ENCODE assay signal across 8 cellular contexts in the genomic region with DNA sequence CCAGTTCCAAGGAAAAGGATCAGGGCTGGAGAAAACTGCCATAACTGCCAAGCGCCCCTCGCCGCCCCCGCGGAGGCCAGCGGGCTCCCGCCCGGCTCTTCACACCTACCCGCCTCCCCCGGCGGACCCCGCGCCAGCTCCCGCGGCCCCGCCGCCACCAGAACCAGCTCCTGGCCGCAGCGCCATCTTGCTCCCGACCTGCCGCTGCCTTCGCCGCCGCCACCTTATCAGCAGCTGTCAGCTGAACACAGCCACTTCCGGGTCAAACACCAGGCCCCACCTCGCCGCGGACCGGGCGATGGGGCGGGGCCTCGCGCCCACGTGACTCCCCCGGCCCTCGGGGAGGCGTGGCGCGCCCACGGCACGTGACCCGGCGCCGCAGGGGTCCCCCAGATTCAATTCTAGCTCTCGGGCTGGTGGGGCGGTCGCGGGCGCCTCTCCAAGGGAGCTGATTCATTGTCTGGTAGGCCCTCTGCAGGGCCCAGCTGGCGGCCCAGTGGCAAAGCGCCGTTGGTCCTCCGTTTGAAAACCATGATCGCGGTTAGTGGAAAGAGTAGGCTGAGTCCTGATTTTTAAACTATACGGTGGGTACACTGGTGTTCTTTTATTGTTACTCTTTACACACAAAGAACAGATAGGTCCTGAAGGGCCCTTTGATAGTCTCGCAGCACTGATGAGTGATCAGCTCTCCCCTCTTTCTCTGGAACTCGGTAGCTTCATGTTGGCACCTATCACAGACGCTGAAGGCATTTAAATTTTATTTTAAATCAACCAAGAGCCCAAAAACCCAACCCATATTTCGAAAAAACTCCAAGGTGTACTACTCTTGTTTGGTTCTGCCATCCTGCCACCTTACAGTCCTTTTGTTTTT. TPM values are rescaled to one million over a fixed set of nuclear protein-coding genes. Genes with fewer than 3 reads are reported as not detected.
A peak's percentile ranks its signal among the peaks of the same experiment; 100 is the strongest.
DNase-seq lines count a peak whose midpoint lies in the region; ATAC-seq and TF ChIP-seq lines count a peak whose summit lies in the region.

A gene with protein sequence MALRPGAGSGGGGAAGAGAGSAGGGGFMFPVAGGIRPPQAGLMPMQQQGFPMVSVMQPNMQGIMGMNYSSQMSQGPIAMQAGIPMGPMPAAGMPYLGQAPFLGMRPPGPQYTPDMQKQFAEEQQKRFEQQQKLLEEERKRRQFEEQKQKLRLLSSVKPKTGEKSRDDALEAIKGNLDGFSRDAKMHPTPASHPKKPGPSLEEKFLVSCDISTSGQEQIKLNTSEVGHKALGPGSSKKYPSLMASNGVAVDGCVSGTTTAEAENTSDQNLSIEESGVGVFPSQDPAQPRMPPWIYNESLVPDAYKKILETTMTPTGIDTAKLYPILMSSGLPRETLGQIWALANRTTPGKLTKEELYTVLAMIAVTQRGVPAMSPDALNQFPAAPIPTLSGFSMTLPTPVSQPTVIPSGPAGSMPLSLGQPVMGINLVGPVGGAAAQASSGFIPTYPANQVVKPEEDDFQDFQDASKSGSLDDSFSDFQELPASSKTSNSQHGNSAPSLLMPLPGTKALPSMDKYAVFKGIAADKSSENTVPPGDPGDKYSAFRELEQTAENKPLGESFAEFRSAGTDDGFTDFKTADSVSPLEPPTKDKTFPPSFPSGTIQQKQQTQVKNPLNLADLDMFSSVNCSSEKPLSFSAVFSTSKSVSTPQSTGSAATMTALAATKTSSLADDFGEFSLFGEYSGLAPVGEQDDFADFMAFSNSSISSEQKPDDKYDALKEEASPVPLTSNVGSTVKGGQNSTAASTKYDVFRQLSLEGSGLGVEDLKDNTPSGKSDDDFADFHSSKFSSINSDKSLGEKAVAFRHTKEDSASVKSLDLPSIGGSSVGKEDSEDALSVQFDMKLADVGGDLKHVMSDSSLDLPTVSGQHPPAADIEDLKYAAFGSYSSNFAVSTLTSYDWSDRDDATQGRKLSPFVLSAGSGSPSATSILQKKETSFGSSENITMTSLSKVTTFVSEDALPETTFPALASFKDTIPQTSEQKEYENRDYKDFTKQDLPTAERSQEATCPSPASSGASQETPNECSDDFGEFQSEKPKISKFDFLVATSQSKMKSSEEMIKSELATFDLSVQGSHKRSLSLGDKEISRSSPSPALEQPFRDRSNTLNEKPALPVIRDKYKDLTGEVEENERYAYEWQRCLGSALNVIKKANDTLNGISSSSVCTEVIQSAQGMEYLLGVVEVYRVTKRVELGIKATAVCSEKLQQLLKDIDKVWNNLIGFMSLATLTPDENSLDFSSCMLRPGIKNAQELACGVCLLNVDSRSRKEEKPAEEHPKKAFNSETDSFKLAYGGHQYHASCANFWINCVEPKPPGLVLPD (N-terminal part only) (minus strand): TSS at position 249 of the 871 bp plus-strand sequence. CDS start 63 bp downstream, at position 186.

- H3K36me3 ChIP-seq in DOHH2 (ENCODE audit: control insufficient read depth, low read length) (peaks cover 58% of the 10 kb centered on the region), GM23248 (ENCODE audit: low read depth) (0 out of 2 replicates have a peak, but pooled peaks cover 12% of the 10 kb centered on the region), fibroblast of lung (ENCODE audit: control insufficient read depth, insufficient read depth, low read length) (no peaks in the 10 kb centered on the region)

- peak within 1 kb of the TSS; percentile 88 for H3K27ac Mint-ChIP-seq in activated T-helper 1 cell treated with anti-CD3 and anti-CD28 coated beads, Interleukin-12 subunit alpha, Interleukin-12 subunit beta, Interleukin-2, Interleukin-4 antibody, amounts not matched to agents 30 ng/mL and 10 ng/mL and 1 ng/mL, durations not matched to agents 14 hours and 24 hours and 36 hours
- H3K27ac Mint-ChIP-seq in naive thymus-derived CD8-positive, alpha-beta T cell = peak within 1 kb of the TSS; percentile 90 to 96 (median 95)

- WGBS in GM23248 (ENCODE audit: low coverage in 1 of 2, low lambda C conversion rate in 2 of 2, missing lambda C conversion rate in 2 of 2), 2 experiments = 1 to 2% methylated on average over 37 to 60 of the region's 60 CpGs

- H2AFZ ChIP-seq in GM23248 (peak within 1 kb of the TSS; percentile 77), fibroblast of lung (ENCODE audit: low read length) (peak within 1 kb of the TSS; percentile 63)

- H3K4me1 Mint-ChIP-seq in activated T-helper 1 cell treated with anti-CD3 and anti-CD28 coated beads, Interleukin-12 subunit alpha, Interleukin-12 subunit beta, Interleukin-2, Interleukin-4 antibody, amounts not matched to agents 30 ng/mL and 10 ng/mL and 1 ng/mL, durations not matched to agents 14 hours and 24 hours and 36 hours (ENCODE audit: low read depth) = peaks cover 35% of the 10 kb centered on the region
- H3K4me1 Mint-ChIP-seq in naive thymus-derived CD8-positive, alpha-beta T cell = peaks cover 19 to 47% (median 33%) of the 10 kb centered on the region in 4 donors

- H3K4me3 ChIP-seq in DOHH2 (ENCODE audit: low read length) (peak within 1 kb of the TSS; percentile 96), GM23248 (peak within 1 kb of the TSS; percentile 80), fibroblast of lung (replicated peaks in 1 of 4; ENCODE audit: control extremely low read depth in 1 of 4, insufficient read depth in 1 of 4, low read depth in 3 of 4, low read length in 4 of 4) (peak within 1 kb of the TSS; percentile 79 to 95 (median 83))

- H3K9me3 ChIP-seq in DOHH2 (ENCODE audit: control insufficient read depth, insufficient read depth, low read length) (no peaks in the 10 kb centered on the region), GM23248 (ENCODE audit: low read depth) (no peaks in the 10 kb centered on the region), fibroblast of lung (ENCODE audit: control insufficient read depth, insufficient read depth, low read depth, low read length) (no peaks in the 10 kb centered on the region)

- H3K4me2 ChIP-seq in DOHH2 (ENCODE audit: low read length) (peak within 1 kb of the TSS; percentile 71), GM23248 (ENCODE audit: unreplicated experiment) (peak within 1 kb of the TSS; percentile 92), fibroblast of lung (ENCODE audit: extremely low read depth, insufficient read depth, low read length) (peak within 1 kb of the TSS; percentile 93)

- DNase-seq in GM23248 = peak; percentile 98
- peak; percentile 93 to 98 for DNase-seq in Kasumi-1 (lab: John Stamatoyannopoulos, UW)
- peak; percentile 96 for DNase-seq in RKO (ENCODE audit: low spot score)
- peak; percentile 92 for DNase-seq in activated T-helper 1 cell treated with anti-CD3 and anti-CD28 coated beads, Interleukin-12 subunit alpha, Interleukin-12 subunit beta, Interleukin-2, Interleukin-4 antibody, amounts not matched to agents 30 ng/mL and 10 ng/mL and 1 ng/mL, durations not matched to agents 14 hours and 24 hours and 36 hours (ENCODE audit: low spot score)
- DNase-seq in fibroblast of lung (ENCODE audit: low read depth in 2 of 2) = peak; percentile 94 to 95
- DNase-seq in naive thymus-derived CD8-positive, alpha-beta T cell = peak; percentile 93 to 97 (median 96)
- DNase-seq in stimulated activated naive CD4-positive, alpha-beta T cell (lab: John Stamatoyannopoulos, UW) = peak; percentile 90 to 94 (median 92)

- peak within 1 kb of the TSS; percentile 74 for H3K4me3 Mint-ChIP-seq in activated T-helper 1 cell treated with anti-CD3 and anti-CD28 coated beads, Interleukin-12 subunit alpha, Interleukin-12 subunit beta, Interleukin-2, Interleukin-4 antibody, amounts not matched to agents 30 ng/mL and 10 ng/mL and 1 ng/mL, durations not matched to agents 14 hours and 24 hours and 36 hours
- H3K4me3 Mint-ChIP-seq in naive thymus-derived CD8-positive, alpha-beta T cell = peak within 1 kb of the TSS; percentile 76 to 98 (median 88)

- H3K9ac ChIP-seq in GM23248 = peak within 1 kb of the TSS; percentile 88
- peak within 1 kb of the TSS; percentile 85 for H3K9ac ChIP-seq in fibroblast of lung (ENCODE audit: insufficient read depth, low read length)

- peak within 1 kb of the TSS; percentile 96 for H3K27ac ChIP-seq in DOHH2 (ENCODE audit: low read depth, low read length)
- H3K27ac ChIP-seq in GM23248 = peak within 1 kb of the TSS; percentile 78
- peak within 1 kb of the TSS; percentile 88 for H3K27ac ChIP-seq in fibroblast of lung (ENCODE audit: insufficient read depth, low read length)

- H4K20me1 ChIP-seq in DOHH2 (ENCODE audit: control insufficient read depth, insufficient read depth, low read depth, low read length) = no peaks in the 10 kb centered on the region
- 0 out of 2 replicates have a peak, but pooled peaks cover 5% of the 10 kb centered on the region for H4K20me1 ChIP-seq in GM23248 (ENCODE audit: insufficient read depth)
- H4K20me1 ChIP-seq in fibroblast of lung (ENCODE audit: control insufficient read depth, extremely low read depth, insufficient read depth, low read length) = no peaks in the 10 kb centered on the region

- TF ChIP-seq CTCF in DOHH2 (IDR thresholded peaks at IDR 0.05; ENCODE audit: low read depth, low read length, poor library complexity, severe bottlenecking) (peak; percentile 58), fibroblast of lung (conservative IDR thresholded peaks at IDR 0.05 in 1 of 2, IDR thresholded peaks at IDR 0.05 in 1 of 2; ENCODE audit: low read depth in 1 of 2, low read length in 2 of 2) (peak in 1 of 2 donors; percentile 32)

- H3F3A ChIP-seq in DOHH2 (ENCODE audit: control insufficient read depth, insufficient read depth) (peaks cover 34% of the 10 kb centered on the region), GM23248 (ENCODE audit: insufficient read depth) (peaks cover 49% of the 10 kb centered on the region)

- H3K9me2 ChIP-seq in DOHH2 (replicated peaks; ENCODE audit: control insufficient read depth, low read length) (no peaks in the 10 kb centered on the region), GM23248 (ENCODE audit: insufficient read depth) (no peaks in the 10 kb centered on the region)

- no peaks in the 10 kb centered on the region for H3K9me3 Mint-ChIP-seq in activated T-helper 1 cell treated with anti-CD3 and anti-CD28 coated beads, Interleukin-12 subunit alpha, Interleukin-12 subunit beta, Interleukin-2, Interleukin-4 antibody, amounts not matched to agents 30 ng/mL and 10 ng/mL and 1 ng/mL, durations not matched to agents 14 hours and 24 hours and 36 hours
- no peaks in the 10 kb centered on the region for H3K9me3 Mint-ChIP-seq in naive thymus-derived CD8-positive, alpha-beta T cell

- ATAC-seq in naive thymus-derived CD8-positive, alpha-beta T cell = peak; percentile 89 to 90

- H3K27me3 Mint-ChIP-seq in activated T-helper 1 cell treated with anti-CD3 and anti-CD28 coated beads, Interleukin-12 subunit alpha, Interleukin-12 subunit beta, Interleukin-2, Interleukin-4 antibody, amounts not matched to agents 30 ng/mL and 10 ng/mL and 1 ng/mL, durations not matched to agents 14 hours and 24 hours and 36 hours (ENCODE audit: insufficient read depth) = no peaks in the 10 kb centered on the region
- no peaks in the 10 kb centered on the region for H3K27me3 Mint-ChIP-seq in naive thymus-derived CD8-positive, alpha-beta T cell

- H3K79me2 ChIP-seq in DOHH2 (ENCODE audit: control insufficient read depth, low read length) (peaks cover 37% of the 10 kb centered on the region), GM23248 (ENCODE audit: insufficient read depth) (peaks cover 43% of the 10 kb centered on the region), fibroblast of lung (ENCODE audit: control insufficient read depth, insufficient read depth, low read length) (peaks cover 36% of the 10 kb centered on the region)

- H3K36me3 Mint-ChIP-seq in activated T-helper 1 cell treated with anti-CD3 and anti-CD28 coated beads, Interleukin-12 subunit alpha, Interleukin-12 subunit beta, Interleukin-2, Interleukin-4 antibody, amounts not matched to agents 30 ng/mL and 10 ng/mL and 1 ng/mL, durations not matched to agents 14 hours and 24 hours and 36 hours (ENCODE audit: low read depth) = peaks cover 20% of the 10 kb centered on the region
- H3K36me3 Mint-ChIP-seq in naive thymus-derived CD8-positive, alpha-beta T cell = peaks cover 0 to 26% (median 0%) of the 10 kb centered on the region in 3 donors

- POLR2A ChIA-PET in naive thymus-derived CD8-positive, alpha-beta T cell (lab: Charles Lee) = interaction anchor here (0.5 to 2.6 kb wide), 22 partner anchors 13 to 1894 kb away, joined by 3 to 17 read pairs (median 4); partner anchors contain the start of genes DDX52, DHRS11 and DUSP14

- in situ Hi-C loops in GM23248 (cut with MboI) = no loop called here

- intact Hi-C loops in activated T-helper 1 cell treated with anti-CD3 and anti-CD28 coated beads, Interleukin-12 subunit alpha, Interleukin-12 subunit beta, Interleukin-2, Interleukin-4 antibody, amounts not matched to agents 30 ng/mL and 10 ng/mL and 1 ng/mL, durations not matched to agents 14 hours and 24 hours and 36 hours (cut with micrococcal nuclease) = loop anchor here (2.0 to 10.0 kb wide), 8 partner anchors 121 to 1093 kb away; partner anchors contain the start of genes AATF, ACACA, DUSP14 and MRM1

- H3K4me1 ChIP-seq in DOHH2 (ENCODE audit: control insufficient read depth, low read length) (peaks cover 49% of the 10 kb centered on the region), GM23248 (ENCODE audit: insufficient read depth) (peaks cover 39% of the 10 kb centered on the region), fibroblast of lung (ENCODE audit: control insufficient read depth, extremely low read depth, insufficient read depth, low read length) (peaks cover 6% of the 10 kb centered on the region)

- H3K27me3 ChIP-seq in DOHH2 (ENCODE audit: control insufficient read depth, low read length) = no peaks in the 10 kb centered on the region
- no peaks in the 10 kb centered on the region for H3K27me3 ChIP-seq in GM23248 (replicated peaks; ENCODE audit: insufficient read depth)
- H3K27me3 ChIP-seq in fibroblast of lung (ENCODE audit: control insufficient read depth, insufficient read depth, low read length) = no peaks in the 10 kb centered on the region

RNA-seq across cellular contexts. Expression of the gene that starts here (rescaled TPM):
- 5.6 TPM in 2 replicates for total RNA-seq in GM23248 (2014; rRNA removed; shearing (Covaris generic))
- polyA plus RNA-seq in GM23248 (2016; fragmentation: Nextera tagmentation; extraction: Ambion mirVana) (12.1 and 13.1 TPM in 2 replicates), fibroblast of lung (19.1 and 20.4 TPM in 2 replicates)
- 51.3 and 51.4 TPM in 2 replicates for total RNA-seq in activated T-helper 1 cell treated with anti-CD3 and anti-CD28 coated beads, Interleukin-12 subunit alpha, Interleukin-12 subunit beta, Interleukin-2, Interleukin-4 antibody, amounts not matched to agents 30 ng/mL and 10 ng/mL and 1 ng/mL, durations not matched to agents 14 hours and 24 hours and 36 hours
- total RNA-seq in fibroblast of lung = 16.7 and 21.5 TPM in 2 replicates
- polyA plus RNA-seq in fibroblast of lung (2012) = 16.4 and 18.9 TPM in 2 replicates
- polyA minus RNA-seq in fibroblast of lung (ENCODE audit: low replicate concordance) = 25.3 and 38.5 TPM in 2 replicates
- 100 to 1,000 TPM; 142 to 149 TPM for total RNA-seq in naive thymus-derived CD8-positive, alpha-beta T cell
- 10 to 100 TPM; 71.8 to 91.8 (median 87.2) TPM for polyA plus RNA-seq in naive thymus-derived CD8-positive, alpha-beta T cell

Comparison
In these comparisons a context has a peak if more than half of its experiments do, and no peak if none do; other contexts are left out.
1. Peak in every context shown above with its lines: DNase-seq, ATAC-seq, H3K4me3 ChIP-seq and H3K27ac ChIP-seq.